Comparison of ENCODE assay signal across 1 cellular context in the genomic region with DNA sequence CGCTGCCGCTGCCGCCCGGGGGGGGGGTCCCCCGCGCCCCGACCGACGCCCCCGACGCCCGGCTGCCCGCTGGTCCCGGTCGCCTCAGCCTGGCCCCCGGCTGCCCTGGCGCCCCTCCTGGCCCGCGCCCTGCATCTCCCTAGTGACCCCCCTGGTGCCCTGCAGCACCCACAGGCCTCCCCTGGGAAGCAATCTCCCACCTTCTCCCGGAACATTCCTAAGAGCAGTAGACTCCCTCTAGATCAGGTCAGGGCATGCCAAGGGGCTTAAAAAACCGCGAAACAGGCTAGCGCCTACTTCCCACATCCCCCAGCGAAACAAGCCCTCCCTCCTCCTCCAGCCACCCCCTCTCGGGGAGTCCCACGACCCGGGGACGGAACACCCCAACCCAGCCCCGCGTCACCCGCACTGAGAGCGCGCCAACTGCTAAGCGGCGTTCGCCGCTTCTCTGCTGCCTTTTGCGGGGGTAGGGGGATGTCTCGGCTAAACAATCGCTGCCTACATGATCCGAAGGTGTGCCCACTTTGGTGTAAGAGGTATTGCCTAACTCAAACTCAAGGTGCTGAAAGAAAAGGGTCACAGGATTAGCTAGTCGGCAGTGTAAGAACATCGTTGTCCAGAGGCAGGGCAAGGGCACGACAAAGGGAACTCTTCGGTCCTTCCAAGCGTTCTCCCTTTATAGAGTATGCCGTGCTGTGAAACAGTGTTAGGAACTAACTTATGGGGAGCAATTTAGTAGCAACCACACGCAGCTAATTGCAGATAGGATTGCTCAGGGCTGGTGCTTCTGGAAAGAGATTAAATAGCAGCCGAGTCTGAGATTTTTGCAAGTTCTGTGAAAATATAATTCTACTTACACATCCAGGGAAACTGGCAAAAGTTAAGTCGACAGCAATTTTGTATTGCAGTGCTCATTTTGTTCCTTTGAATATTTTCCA.
TF ChIP-seq lines count a peak whose summit lies in the region.

No MANE protein-coding gene starts in this region.

TF ChIP-seq in GM12878, 131 proteins besides CTCF, POLR2A, EP300 and RAD21 (continued from another document):
- TF ChIP-seq, protein P1, sequence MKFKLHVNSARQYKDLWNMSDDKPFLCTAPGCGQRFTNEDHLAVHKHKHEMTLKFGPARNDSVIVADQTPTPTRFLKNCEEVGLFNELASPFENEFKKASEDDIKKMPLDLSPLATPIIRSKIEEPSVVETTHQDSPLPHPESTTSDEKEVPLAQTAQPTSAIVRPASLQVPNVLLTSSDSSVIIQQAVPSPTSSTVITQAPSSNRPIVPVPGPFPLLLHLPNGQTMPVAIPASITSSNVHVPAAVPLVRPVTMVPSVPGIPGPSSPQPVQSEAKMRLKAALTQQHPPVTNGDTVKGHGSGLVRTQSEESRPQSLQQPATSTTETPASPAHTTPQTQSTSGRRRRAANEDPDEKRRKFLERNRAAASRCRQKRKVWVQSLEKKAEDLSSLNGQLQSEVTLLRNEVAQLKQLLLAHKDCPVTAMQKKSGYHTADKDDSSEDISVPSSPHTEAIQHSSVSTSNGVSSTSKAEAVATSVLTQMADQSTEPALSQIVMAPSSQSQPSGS (IDR thresholded peaks at IDR 0.05; ENCODE audit: low read length) = no peak
